In genomic region chr16:70231831-70232230, GRCh38 we compare ENCODE assay signal across 3 cellular contexts. TPM values are rescaled to one million over a fixed set of nuclear protein-coding genes. Genes with fewer than 3 reads are reported as not detected.
"Had no signal": no experiment of that assay in that cellular context is flagged by ENCODE, and none has a peak within 500 bp of the region (broad histone marks: within the 10 kb centered on the region; RNA-seq: fewer than 3 reads in every experiment).

No MANE protein-coding gene starts in this region.

RNA-seq across cellular contexts. Expression of gene CLEC18C, which starts 58.2 kb away (rescaled TPM):
- total RNA-seq: activated naive CD4-positive, alpha-beta T cell treated with anti-CD3 and anti-CD28 coated beads, Interleukin-2, amount 50 U/mL, for 72 hours; bronchial epithelial cell; chondrocyte had no signal
